ENCODE assay signal across 8 cellular contexts in the genomic region with DNA sequence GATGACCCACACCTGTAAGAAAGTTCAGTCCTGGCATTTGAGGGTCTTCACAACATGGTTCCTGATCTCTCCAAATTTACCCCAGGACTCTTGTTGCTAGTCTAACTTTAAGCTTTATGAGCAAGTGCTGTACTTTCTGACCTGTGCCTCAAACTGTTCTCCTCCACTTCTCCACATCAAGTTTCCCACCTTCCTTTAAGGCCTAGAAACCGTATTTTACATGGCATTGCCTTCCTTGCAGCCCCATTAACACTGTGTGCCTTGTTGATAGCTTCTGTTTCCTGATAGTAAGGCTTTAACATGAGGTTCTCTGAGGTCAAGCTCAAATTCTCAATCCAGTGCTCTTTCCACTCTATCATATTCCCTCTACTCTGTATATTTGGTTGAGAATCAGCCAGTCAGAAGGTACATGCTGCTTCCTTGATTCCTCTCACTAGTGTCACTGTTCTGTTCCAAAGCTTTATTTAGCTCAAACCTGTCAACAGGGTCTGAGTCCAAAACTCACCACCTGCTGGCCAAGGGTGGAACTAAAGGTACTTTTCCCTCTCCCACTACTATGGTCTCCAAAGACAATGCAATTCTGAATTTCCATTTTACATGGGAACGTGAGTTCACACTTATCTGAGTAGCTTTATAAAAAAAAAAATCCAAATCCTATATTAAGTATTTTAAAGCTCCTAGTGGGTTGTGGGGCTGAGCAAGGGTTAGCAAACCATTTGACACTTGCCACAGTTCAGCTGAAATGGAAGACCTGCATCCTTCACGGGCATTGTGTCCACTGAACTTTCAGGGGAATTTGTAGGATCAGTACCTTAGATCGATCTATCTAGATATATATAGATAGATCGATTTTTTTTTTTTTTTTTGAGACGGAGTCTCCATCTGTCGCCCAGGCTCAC. TPM values are rescaled to one million over a fixed set of nuclear protein-coding genes. Genes with fewer than 3 reads are reported as not detected.
DNase-seq lines count a peak whose midpoint lies in the region; ATAC-seq, FAIRE-seq and TF ChIP-seq lines count a peak whose summit lies in the region.

No MANE protein-coding gene starts in this region.

- POLR2A ChIA-PET in H1 (lab: Charles Lee; ENCODE audit: partially characterized antibody) = interaction anchor here (0.6 to 2.5 kb wide), 21 partner anchors 9 to 246 kb away, joined by 3 to 17 read pairs (median 5); a partner anchor contains a TSS
- POLR2A ChIA-PET in naive thymus-derived CD4-positive, alpha-beta T cell (lab: Charles Lee) = interaction anchor here (1.0 to 1.3 kb wide), 3 partner anchors 16 to 30 kb away, joined by 3 read pairs; no protein-coding TSS in a partner anchor

- H3K4me1 ChIP-seq in H1 (replicated peaks in 1 of 4; ENCODE audit: control insufficient read depth in 3 of 4, insufficient read depth in 4 of 4, low read length in 3 of 4) = no peaks in the 10 kb centered on the region
- no peaks in the 10 kb centered on the region for H3K4me1 ChIP-seq in naive thymus-derived CD4-positive, alpha-beta T cell (ENCODE audit: control insufficient read depth in 2 of 2, insufficient read depth in 2 of 2, low read length in 2 of 2)

- TF ChIP-seq POLR2A in H1 (IDR thresholded peaks at IDR 0.05; ENCODE audit: control extremely low read depth in 1 of 2, low read depth in 2 of 2, low read length in 2 of 2) = no peak

- no peaks in the 10 kb centered on the region for H3K9me3 ChIP-seq in H1 (ENCODE audit: insufficient read depth in 2 of 2, low read depth in 1 of 2, low read length in 1 of 2)
- H3K9me3 ChIP-seq in naive thymus-derived CD4-positive, alpha-beta T cell (ENCODE audit: control insufficient read depth in 2 of 3, low read length in 3 of 3) = no peaks in the 10 kb centered on the region

- no peak overlapping the region for H2BK12ac ChIP-seq in H1 (ENCODE audit: low read depth, low read length)

- no peak overlapping the region for H2AK5ac ChIP-seq in H1 (ENCODE audit: low read depth, low read length)

- TF ChIP-seq CTCF in H1 (IDR thresholded peaks at IDR 0.05; ENCODE audit: control extremely low read depth in 1 of 3, insufficient read depth in 1 of 3, low read depth in 1 of 3, low read length in 3 of 3) = peak in 2 of 3 experiments; percentile 63 to 78; a peak in 3 of 4 replicates

- no peak overlapping the region for H3K18ac ChIP-seq in H1 (ENCODE audit: extremely low read depth, low read length)

- no peak overlapping the region for H2AFZ ChIP-seq in H1 (ENCODE audit: low read length)

- no peaks in the 10 kb centered on the region for H3K9me3 Mint-ChIP-seq in naive thymus-derived CD4-positive, alpha-beta T cell

- TF ChIP-seq RAD21 in H1 (IDR thresholded peaks at IDR 0.05 in 1 of 2, conservative IDR thresholded peaks at IDR 0.05 in 1 of 2; ENCODE audit: low read depth in 2 of 2, low read length in 2 of 2) = peak; percentile 58 to 64

- CTCF ChIA-PET in H1 (lab: Charles Lee; ENCODE audit: partially characterized antibody) = interaction anchor here (0.6 to 5.3 kb wide), 49 partner anchors 9 to 1273 kb away, joined by 3 to 54 read pairs (median 5); a partner anchor contains a TSS
- CTCF ChIA-PET in naive thymus-derived CD4-positive, alpha-beta T cell (lab: Charles Lee) = interaction anchor here (0.7 to 2.7 kb wide), 17 partner anchors 10 to 645 kb away, joined by 3 to 20 read pairs (median 3); no protein-coding TSS in a partner anchor

- TF ChIP-seq EP300 in H1 (IDR thresholded peaks at IDR 0.05; ENCODE audit: borderline replicate concordance in 1 of 2, low read depth in 2 of 2, low read length in 2 of 2) = no peak

- H3K27ac Mint-ChIP-seq in naive thymus-derived CD4-positive, alpha-beta T cell = peak overlapping the region in 3 of 9 donors; percentile 0 to 22 (median 1)

- H3K23me2 ChIP-seq in H1 (ENCODE audit: low read depth, low read length) = no peaks in the 10 kb centered on the region

- H3K27ac ChIP-seq in H1 (ENCODE audit: low read depth, low read length) = no peak overlapping the region
- H3K27ac ChIP-seq in naive thymus-derived CD4-positive, alpha-beta T cell (ENCODE audit: low read depth, low read length) = no peak overlapping the region

- H3K14ac ChIP-seq in H1 (ENCODE audit: insufficient read length) = no peak overlapping the region

- H3K4me1 Mint-ChIP-seq in naive thymus-derived CD4-positive, alpha-beta T cell = peaks cover 0 to 9% (median 4%) of the 10 kb centered on the region in 7 donors

- H3K4ac ChIP-seq in H1 (replicated peaks; ENCODE audit: insufficient read length, low read depth, low read length) = no peak overlapping the region

- H4K8ac ChIP-seq in H1 (ENCODE audit: extremely low read depth, insufficient read depth, low read length) = no peak overlapping the region

- H4K20me1 ChIP-seq in H1 (replicated peaks in 1 of 2; ENCODE audit: control insufficient read depth in 1 of 2, insufficient read depth in 2 of 2, low read length in 2 of 2) = peaks cover 2% of the 10 kb centered on the region in 2 experiments

- no peak overlapping the region for H4K5ac ChIP-seq in H1 (ENCODE audit: insufficient read length, low read depth, low read length)

- intact Hi-C loops in naive thymus-derived CD4-positive, alpha-beta T cell (cut with micrococcal nuclease) = loop anchor here (1.0 kb wide), 3 partner anchors 45 to 426 kb away; a partner anchor contains a TSS
- intact Hi-C loops in sciatic nerve (cut with DNase I) = no loop called here

- H3K27me3 ChIP-seq in H1 (replicated peaks in 1 of 4; ENCODE audit: control insufficient read depth in 3 of 4, extremely low read depth in 1 of 4, insufficient read depth in 3 of 4, low read length in 3 of 4) = no peaks in the 10 kb centered on the region
- H3K27me3 ChIP-seq in naive thymus-derived CD4-positive, alpha-beta T cell (ENCODE audit: control insufficient read depth in 2 of 2, insufficient read depth in 2 of 2, low read length in 2 of 2) = no peaks in the 10 kb centered on the region

- peak; percentile 79 for ATAC-seq in naive thymus-derived CD4-positive, alpha-beta T cell
- no peak for ATAC-seq in sciatic nerve

- H3K23ac ChIP-seq in H1 (ENCODE audit: insufficient read length) = no peak overlapping the region

- peak; percentile 85 for FAIRE-seq in H1 (lab: Jason Lieb, UNC)

- H3K4me2 ChIP-seq in H1 (ENCODE audit: insufficient read depth in 1 of 2, low read depth in 2 of 2, low read length in 2 of 2) = no peak overlapping the region

- no peak overlapping the region for H2BK120ac ChIP-seq in H1 (replicated peaks; ENCODE audit: low read depth, low read length)

- H3K56ac ChIP-seq in H1 (replicated peaks; ENCODE audit: insufficient read length, low read depth, low read length) = no peak overlapping the region

- 84% methylated on average over 7 of the region's 7 CpGs; no CpG with 5 or more reads in 1 of the 2 experiments for WGBS in H1 (ENCODE audit: extremely low coverage in 1 of 2, insufficient coverage in 1 of 2, insufficient read length in 1 of 2, insufficient replicate concordance in 2 of 2, low coverage in 1 of 2, low lambda C conversion rate in 2 of 2, missing lambda C conversion rate in 1 of 2), 2 experiments

- peaks cover 3 to 28% (median 10%) of the 10 kb centered on the region in 4 experiments; a peak in 7 of 8 replicates for H3K36me3 ChIP-seq in H1 (ENCODE audit: control insufficient read depth in 2 of 4, insufficient read depth in 4 of 4, low read length in 3 of 4)
- H3K36me3 ChIP-seq in naive thymus-derived CD4-positive, alpha-beta T cell (ENCODE audit: control insufficient read depth in 2 of 3, insufficient read depth in 3 of 3, low read length in 3 of 3) = peaks cover 3 to 23% (median 8%) of the 10 kb centered on the region in 3 experiments

- H3K36me3 Mint-ChIP-seq in naive thymus-derived CD4-positive, alpha-beta T cell = peaks cover under 1 to 46% (median 23%) of the 10 kb centered on the region in 5 donors

- peak overlapping the region in 1 of 10 donors; percentile 15 for H3K4me3 Mint-ChIP-seq in naive thymus-derived CD4-positive, alpha-beta T cell

- H3K9ac ChIP-seq in H1 (replicated peaks in 1 of 4; ENCODE audit: extremely low read depth in 1 of 4, low read depth in 3 of 4, low read length in 3 of 4) = no peak overlapping the region

- no peak overlapping the region for H2BK5ac ChIP-seq in H1 (ENCODE audit: low read depth, low read length)

- DNase-seq in activated effector memory CD4-positive, alpha-beta T cell treated with anti-CD3 and anti-CD28 coated beads, Interleukin-2, amount 50 U/mL, for 16 hours = peak; percentile 78
- no peak for DNase-seq in activated effector memory CD4-positive, alpha-beta T cell treated with Interleukin-2 at 50 U/mL for 16 hours
- DNase-seq in NCI-H1105 (lab: John Stamatoyannopoulos, UW) (peak; percentile 19), H1 (ENCODE audit: low read depth in 1 of 2, low spot score in 2 of 2) (peak in 1 of 2 experiments; percentile 84), ureter (ENCODE audit: low spot score) (peak; percentile 48), sciatic nerve (ENCODE audit: low spot score) (no peak)
- DNase-seq in activated CD4-positive, alpha-beta T cell treated with anti-CD3 and anti-CD28 coated beads for 48 hours = peak; percentile 69
- peak in 8 of 9 donors; percentile 23 to 53 (median 46) for DNase-seq in naive thymus-derived CD4-positive, alpha-beta T cell

- no peak overlapping the region for H3K4me3 ChIP-seq in H1 (ENCODE audit: extremely low read depth in 1 of 4, insufficient read depth in 2 of 4, low read depth in 3 of 4, low read length in 4 of 4)
- H3K4me3 ChIP-seq in naive thymus-derived CD4-positive, alpha-beta T cell (ENCODE audit: low read length) = no peak overlapping the region

- H3K27me3 Mint-ChIP-seq in naive thymus-derived CD4-positive, alpha-beta T cell = no peaks in the 10 kb centered on the region

- no peaks in the 10 kb centered on the region for H3K79me1 ChIP-seq in H1 (ENCODE audit: low read depth, low read length)

- no peak overlapping the region for H2BK20ac ChIP-seq in H1 (ENCODE audit: low read length)

- no peaks in the 10 kb centered on the region for H3K79me2 ChIP-seq in H1 (ENCODE audit: control insufficient read depth in 1 of 2, insufficient read depth in 2 of 2, low read length in 2 of 2)

- H4K91ac ChIP-seq in H1 (replicated peaks; ENCODE audit: insufficient read length, low read length) = no peak overlapping the region

- H2BK15ac ChIP-seq in H1 (ENCODE audit: low read length) = no peak overlapping the region

RNA-seq across cellular contexts. Expression of a gene that starts 21.1 kb away (rescaled TPM):
- 375 and 379 TPM in 2 replicates for total RNA-seq in H1 (2021; fragmentation: NEBNext Ultra II Directional; extraction: Animal tissue kit (Norgen Biotek cat#: 25700))
- 159 and 173 TPM in 2 replicates for polyA plus RNA-seq in H1 (2011; rRNA removed)
- polyA plus RNA-seq in H1 (2011; cell fraction: cytosol; rRNA removed) = 261 TPM
- polyA plus RNA-seq in H1 (2011; cell fraction: nucleus; rRNA removed) = 391 TPM
- 349 to 413 TPM (median 400 TPM) in 4 replicates for polyA plus RNA-seq in H1 (2012, experiment 1 of 2)
- polyA plus RNA-seq in H1 (2012, experiment 2 of 2) = 128 TPM
- polyA plus RNA-seq in H1 (2013, experiment 1 of 2) = 137 TPM
- polyA plus RNA-seq in H1 (2013, experiment 2 of 2) = 123 TPM
- polyA minus RNA-seq in H1 (2011; rRNA and poly(A)+ RNA removed) = 646 and 651 TPM in 2 replicates
- 279 TPM for polyA minus RNA-seq in H1 (2011; cell fraction: cytosol; rRNA and poly(A)+ RNA removed)
- polyA minus RNA-seq in H1 (2011; cell fraction: nucleus; rRNA and poly(A)+ RNA removed) = 263 TPM
- 100 to 1,000 TPM; 138 to 259 (median 202) TPM for total RNA-seq in naive thymus-derived CD4-positive, alpha-beta T cell
- 100 to 1,000 TPM; 134 to 198 TPM for polyA plus RNA-seq in naive thymus-derived CD4-positive, alpha-beta T cell
- total RNA-seq in ureter (217 TPM), sciatic nerve (166 TPM)

RNA-seq across cellular contexts. Expression of a gene that starts 28.4 kb away (rescaled TPM):
- 86.7 and 87.1 TPM in 2 replicates for total RNA-seq in H1 (2021; fragmentation: NEBNext Ultra II Directional; extraction: Animal tissue kit (Norgen Biotek cat#: 25700))
- 66.6 and 75.2 TPM in 2 replicates for polyA plus RNA-seq in H1 (2011; rRNA removed)
- 66.4 TPM for polyA plus RNA-seq in H1 (2011; cell fraction: cytosol; rRNA removed)
- polyA plus RNA-seq in H1 (2011; cell fraction: nucleus; rRNA removed) = 205 TPM
- polyA plus RNA-seq in H1 (2012, experiment 1 of 2) = 85.8 to 103 TPM (median 96.9 TPM) in 4 replicates
- 153 TPM for polyA plus RNA-seq in H1 (2012, experiment 2 of 2)
- 60.4 TPM for polyA plus RNA-seq in H1 (2013, experiment 1 of 2)
- polyA plus RNA-seq in H1 (2013, experiment 2 of 2) = 58.8 TPM
- 58.4 and 62.8 TPM in 2 replicates for polyA minus RNA-seq in H1 (2011; rRNA and poly(A)+ RNA removed)
- 41.1 TPM for polyA minus RNA-seq in H1 (2011; cell fraction: cytosol; rRNA and poly(A)+ RNA removed)
- polyA minus RNA-seq in H1 (2011; cell fraction: nucleus; rRNA and poly(A)+ RNA removed) = 83.4 TPM
- 10 to 100 TPM; 19.6 to 84.9 (median 26.7) TPM for total RNA-seq in naive thymus-derived CD4-positive, alpha-beta T cell
- 10 to 100 TPM in 1 of 2 donors, 1 to 10 TPM in 1; 8.7 to 12.6 TPM for polyA plus RNA-seq in naive thymus-derived CD4-positive, alpha-beta T cell
- 19.3 TPM for total RNA-seq in ureter
- 17.5 TPM for total RNA-seq in sciatic nerve

RNA-seq across cellular contexts. Expression of a gene that starts 45.1 kb away (rescaled TPM):
- 20.3 and 20.5 TPM in 2 replicates for total RNA-seq in H1 (2021; fragmentation: NEBNext Ultra II Directional; extraction: Animal tissue kit (Norgen Biotek cat#: 25700))
- 31.3 and 41.0 TPM in 2 replicates for polyA plus RNA-seq in H1 (2011; rRNA removed)
- polyA plus RNA-seq in H1 (2011; cell fraction: cytosol; rRNA removed) = 29.0 TPM
- 77.5 TPM for polyA plus RNA-seq in H1 (2011; cell fraction: nucleus; rRNA removed)
- polyA plus RNA-seq in H1 (2012, experiment 1 of 2) = 19.6 to 25.6 TPM (median 23.1 TPM) in 4 replicates
- 19.9 TPM for polyA plus RNA-seq in H1 (2012, experiment 2 of 2)
- 26.4 TPM for polyA plus RNA-seq in H1 (2013, experiment 1 of 2)
- polyA plus RNA-seq in H1 (2013, experiment 2 of 2) = 24.1 TPM
- polyA minus RNA-seq in H1 (2011; rRNA and poly(A)+ RNA removed) = 35.5 and 41.3 TPM in 2 replicates
- 11.7 TPM for polyA minus RNA-seq in H1 (2011; cell fraction: cytosol; rRNA and poly(A)+ RNA removed)
- 34.7 TPM for polyA minus RNA-seq in H1 (2011; cell fraction: nucleus; rRNA and poly(A)+ RNA removed)
- 10 to 100 TPM; 27.1 to 36.0 (median 29.9) TPM for total RNA-seq in naive thymus-derived CD4-positive, alpha-beta T cell
- 10 to 100 TPM; 27.4 to 30.6 TPM for polyA plus RNA-seq in naive thymus-derived CD4-positive, alpha-beta T cell
- total RNA-seq in ureter (35.2 TPM), sciatic nerve (25.0 TPM)

RNA-seq across cellular contexts. Expression of a gene that starts 51.6 kb away (rescaled TPM):
- total RNA-seq in H1 (2021; fragmentation: NEBNext Ultra II Directional; extraction: Animal tissue kit (Norgen Biotek cat#: 25700)) = 203 and 208 TPM in 2 replicates
- 256 and 269 TPM in 2 replicates for polyA plus RNA-seq in H1 (2011; rRNA removed)
- 254 TPM for polyA plus RNA-seq in H1 (2011; cell fraction: cytosol; rRNA removed)
- polyA plus RNA-seq in H1 (2011; cell fraction: nucleus; rRNA removed) = 316 TPM
- 188 to 219 TPM (median 214 TPM) in 4 replicates for polyA plus RNA-seq in H1 (2012, experiment 1 of 2)
- 232 TPM for polyA plus RNA-seq in H1 (2012, experiment 2 of 2)
- 147 TPM for polyA plus RNA-seq in H1 (2013, experiment 1 of 2)
- 151 TPM for polyA plus RNA-seq in H1 (2013, experiment 2 of 2)
- polyA minus RNA-seq in H1 (2011; rRNA and poly(A)+ RNA removed) = 168 and 177 TPM in 2 replicates
- polyA minus RNA-seq in H1 (2011; cell fraction: cytosol; rRNA and poly(A)+ RNA removed) = 55.6 TPM
- polyA minus RNA-seq in H1 (2011; cell fraction: nucleus; rRNA and poly(A)+ RNA removed) = 74.0 TPM
- total RNA-seq in naive thymus-derived CD4-positive, alpha-beta T cell = 100 to 1,000 TPM in 1 of 5 experiments, 10 to 100 TPM in 4; 34.7 to 126 (median 44.9) TPM
- polyA plus RNA-seq in naive thymus-derived CD4-positive, alpha-beta T cell = 10 to 100 TPM; 85.6 to 88.8 TPM
- 100 TPM for total RNA-seq in ureter
- total RNA-seq in sciatic nerve = 48.5 TPM

Comparison
In these comparisons a context has a peak if more than half of its experiments do, and no peak if none do; other contexts are left out.
1. DNase-seq: peak in activated effector memory CD4-positive, alpha-beta T cell treated with anti-CD3 and anti-CD28 coated beads, Interleukin-2, amount 50 U/mL, for 16 hours (single experiment), NCI-H1105 (single experiment), activated CD4-positive, alpha-beta T cell treated with anti-CD3 and anti-CD28 coated beads for 48 hours (single experiment), naive thymus-derived CD4-positive, alpha-beta T cell (8 of 9) and ureter (single experiment); none in activated effector memory CD4-positive, alpha-beta T cell treated with Interleukin-2 at 50 U/mL for 16 hours (single experiment) and sciatic nerve (single experiment).